9 cellular contexts compared by ENCODE assay signal in genomic region chr11:45089845-45090499, GRCh38. TPM values are rescaled to one million over a fixed set of nuclear protein-coding genes. Genes with fewer than 3 reads are reported as not detected.
DNase-seq lines count a peak whose midpoint lies in the region; ATAC-seq, FAIRE-seq and TF ChIP-seq lines count a peak whose summit lies in the region.
"Had no signal": no experiment of that assay in that cellular context is flagged by ENCODE, and none has a peak within 500 bp of the region (broad histone marks: within the 10 kb centered on the region; RNA-seq: fewer than 3 reads in every experiment).

No MANE protein-coding gene starts in this region.

- no peaks in the 10 kb centered on the region for H3K79me2 ChIP-seq in astrocyte (ENCODE audit: insufficient read depth, low read length)

- H3K36me3 ChIP-seq in astrocyte (ENCODE audit: insufficient read depth, low read length): no peaks in the 10 kb centered on the region
- H3K36me3 ChIP-seq in aorta (ENCODE audit: control insufficient read depth in 1 of 2, insufficient read depth in 2 of 2, low read length in 1 of 2): no peaks in the 10 kb centered on the region

- TF ChIP-seq CTCF in astrocyte (IDR thresholded peaks at IDR 0.05; ENCODE audit: insufficient read depth, low read depth, low read length): no peak

- no peak overlapping the region for H3K9ac ChIP-seq in astrocyte (ENCODE audit: low read length)

- peaks cover 12% of the 10 kb centered on the region for H3K27me3 Mint-ChIP-seq in astrocyte (ENCODE audit: low read depth, unreplicated experiment)
- peaks cover 4 to 17% (median 5%) of the 10 kb centered on the region in 3 donors for H3K27me3 Mint-ChIP-seq in immature natural killer cell (ENCODE audit: low read depth in 3 of 3)

- intact Hi-C loops in Right ventricle myocardium inferior (cut with DNase I): loop anchor here (5.0 kb wide), 2 partner anchors 63 to 138 kb away; partner anchors contain the start of gene TP53I11
- intact Hi-C loops in cardiac septum (cut with DNase I): loop anchor here (1.0 to 5.0 kb wide), 3 partner anchors 42 to 100 kb away; no protein-coding TSS in a partner anchor
- intact Hi-C loops in aorta (cut with DNase I): loop anchor here (5.0 to 10.0 kb wide), 3 partner anchors 68 to 525 kb away; partner anchors contain the start of gene CD82 (in 1 of the 2)

- H3K27me3 ChIP-seq in astrocyte (ENCODE audit: insufficient read depth, low read length) (peaks cover 9% of the 10 kb centered on the region), aorta (ENCODE audit: control insufficient read depth in 1 of 2, insufficient read depth in 2 of 2, low read length in 1 of 2) (no peaks in the 10 kb centered on the region)

- H3K4me3 Mint-ChIP-seq in astrocyte (ENCODE audit: unreplicated experiment) (no peak overlapping the region), immature natural killer cell (no peak overlapping the region)

- H3K4me2 ChIP-seq in astrocyte (ENCODE audit: low read length): peak overlapping the region; percentile 42

- H2AFZ ChIP-seq in astrocyte (ENCODE audit: low read depth, low read length): no peak overlapping the region

- no peak for DNase-seq in Right ventricle myocardium inferior (ENCODE audit: missing footprints)
- no peak for DNase-seq in cardiac septum (ENCODE audit: low spot score)
- peak; percentile 51 for DNase-seq in astrocyte (ENCODE audit: low read depth)
- peak; percentile 42 for DNase-seq in iris pigment epithelial cell (ENCODE audit: low read depth)
- no peak for DNase-seq in aorta
- DNase-seq in immature natural killer cell: no peak
- DNase-seq in HPDE6-E6E7 (ENCODE audit: extremely low spot score): no peak
- DNase-seq: GF-D8 had no signal

- H3K9me3 Mint-ChIP-seq in astrocyte (ENCODE audit: unreplicated experiment) (no peaks in the 10 kb centered on the region), immature natural killer cell (no peaks in the 10 kb centered on the region)

- WGBS in aorta, 2 donors: 92 to 94% methylated on average over 4 of the region's 4 CpGs

- H3K27ac Mint-ChIP-seq in astrocyte (ENCODE audit: unreplicated experiment): peak overlapping the region; percentile 79
- H3K27ac Mint-ChIP-seq in immature natural killer cell: peak overlapping the region in 1 of 6 donors; percentile 45

- peaks cover 7% of the 10 kb centered on the region for H4K20me1 ChIP-seq in astrocyte (ENCODE audit: insufficient read depth, low read length)

- peak; percentile 7 for ATAC-seq in Right ventricle myocardium inferior
- ATAC-seq in aorta (ENCODE audit: low FRiP score): peak; percentile 3
- no peak for ATAC-seq in GM19452 (IDR thresholded peaks at IDR 0.05; ENCODE audit: unreplicated experiment)

- no peak for FAIRE-seq in astrocyte (lab: Jason Lieb, UNC)

- no peaks in the 10 kb centered on the region for H3K9me3 ChIP-seq in astrocyte (ENCODE audit: insufficient read depth, low read depth, low read length)
- no peaks in the 10 kb centered on the region for H3K9me3 ChIP-seq in aorta (ENCODE audit: control insufficient read depth, low read length)

- H3K4me3 ChIP-seq in astrocyte (ENCODE audit: insufficient read depth, low read depth, low read length): no peak overlapping the region
- H3K4me3 ChIP-seq in aorta (ENCODE audit: low read length in 2 of 2): no peak overlapping the region

- H3K36me3 Mint-ChIP-seq in astrocyte (ENCODE audit: low read depth, unreplicated experiment) (no peaks in the 10 kb centered on the region), immature natural killer cell (peaks cover 0 to 4% (median 0%) of the 10 kb centered on the region in 3 donors)

- H3K4me1 Mint-ChIP-seq in astrocyte (ENCODE audit: low read depth, unreplicated experiment) (peaks cover 42% of the 10 kb centered on the region), immature natural killer cell (peaks cover 60 to 80% of the 10 kb centered on the region in 2 donors)

- peaks cover 23% of the 10 kb centered on the region for H3K4me1 ChIP-seq in astrocyte (ENCODE audit: insufficient read depth, low read length)
- H3K4me1 ChIP-seq in aorta (ENCODE audit: control insufficient read depth in 1 of 2, insufficient read depth in 2 of 2, low read length in 2 of 2): no peaks in the 10 kb centered on the region

- no peak overlapping the region for H3K27ac ChIP-seq in astrocyte (ENCODE audit: low read depth, low read length)
- H3K27ac ChIP-seq in aorta (ENCODE audit: low read depth in 1 of 2, low read length in 2 of 2): peak overlapping the region; percentile 29 to 92

RNA-seq across cellular contexts. Expression of gene PRDM11, which starts 56.5 kb away (rescaled TPM):
- 16.0 TPM for total RNA-seq in Right ventricle myocardium inferior
- total RNA-seq in cardiac septum: 20.7 TPM
- total RNA-seq in astrocyte: 9.1 and 9.9 TPM in 2 replicates
- 10 to 100 TPM; 23.6 to 29.6 TPM for total RNA-seq in aorta
- polyA plus RNA-seq in aorta: 10 to 100 TPM in 1 of 2 donors, 1 to 10 TPM in 1; 6.1 to 12.3 TPM
- 1 to 10 TPM in 1 of 3 donors, under 1 TPM in 2; 0.84 to 1.2 (median 0.94) TPM for polyA plus RNA-seq in immature natural killer cell

Comparison
In these comparisons a context has a peak if more than half of its experiments do, and no peak if none do; other contexts are left out.
1. DNase-seq: peak in astrocyte (single experiment) and iris pigment epithelial cell (single experiment); none in Right ventricle myocardium inferior (single experiment), cardiac septum (single experiment), aorta (0 of 2), immature natural killer cell (0 of 3) and HPDE6-E6E7 (single experiment).